Comparison of ENCODE assay signal across 8 cellular contexts in genomic region chr20:37902504-37903313, GRCh38. TPM values are rescaled to one million over a fixed set of nuclear protein-coding genes. Genes with fewer than 3 reads are reported as not detected.
DNase-seq lines count a peak whose midpoint lies in the region; ATAC-seq and TF ChIP-seq lines count a peak whose summit lies in the region.

Gene VSTM2L, plus strand, starts transcription at chr20:37903127. Its CDS starts 224 bp downstream, at chr20:37903351.

- WGBS in IMR-90 (ENCODE audit: extremely low coverage in 2 of 2, insufficient read length in 1 of 2), 2 experiments: 6% methylated on average over 26 of the region's 71 CpGs; no CpG with 5 or more reads in 1 of the 2 experiments

- H2BK120ac ChIP-seq in IMR-90 (ENCODE audit: low read depth, low read length): no peak within 1 kb of the TSS

- intact Hi-C loops in IMR-90 (cut with micrococcal nuclease): loop anchor here (2.0 to 10.0 kb wide), 4 partner anchors 90 to 422 kb away; no protein-coding TSS in a partner anchor

- H4K5ac ChIP-seq in IMR-90 (ENCODE audit: low read depth, low read length): no peak within 1 kb of the TSS

- H4K8ac ChIP-seq in IMR-90 (ENCODE audit: low read depth in 2 of 2, low read length in 2 of 2): no peak within 1 kb of the TSS

- no peak within 1 kb of the TSS for H3K4ac ChIP-seq in IMR-90 (ENCODE audit: low read depth, low read length)

- no peaks in the 10 kb centered on the region for H3K79me1 ChIP-seq in IMR-90 (ENCODE audit: low read depth in 1 of 2, low read length in 2 of 2)

- peak within 1 kb of the TSS; percentile 11 for H2AK9ac ChIP-seq in IMR-90 (replicated peaks; ENCODE audit: low read depth, low read length, poor library complexity)

- CTCF ChIA-PET in IMR-90 (lab: Yijun Ruan, JAX): no interaction called here

- TF ChIP-seq RAD21 in IMR-90 (IDR thresholded peaks at IDR 0.05; ENCODE audit: low read length): no peak

- H2BK5ac ChIP-seq in IMR-90 (ENCODE audit: low read depth, low read length, poor library complexity, severe bottlenecking): no peak within 1 kb of the TSS

- peaks cover 2% of the 10 kb centered on the region; the same call in 1 of the 2 replicates for H3K4me1 ChIP-seq in IMR-90 (ENCODE audit: control insufficient read depth, insufficient read depth, low read length)
- peaks cover 10% of the 10 kb centered on the region; the same call in 1 of the 2 replicates for H3K4me1 ChIP-seq in iPS-20b (ENCODE audit: insufficient read depth, low read length)
- H3K4me1 ChIP-seq in stomach smooth muscle (ENCODE audit: control insufficient read depth, insufficient read depth, low read length): peaks cover 17% of the 10 kb centered on the region

- H3K36me3 ChIP-seq in IMR-90 (ENCODE audit: control insufficient read depth, insufficient read depth, low read length) (no peaks in the 10 kb centered on the region), brain microvascular endothelial cell (replicated peaks) (no peaks in the 10 kb centered on the region), iPS-20b (ENCODE audit: insufficient read depth, low read depth, low read length) (no peaks in the 10 kb centered on the region), stomach smooth muscle (ENCODE audit: control insufficient read depth in 2 of 2, insufficient read depth in 2 of 2, low read length in 2 of 2) (no peaks in the 10 kb centered on the region)

- H3K18ac ChIP-seq in IMR-90 (ENCODE audit: low read depth, low read length): no peak within 1 kb of the TSS

- no peak within 1 kb of the TSS for H3K56ac ChIP-seq in IMR-90 (ENCODE audit: extremely low read depth, insufficient read depth, low read length)

- peak within 1 kb of the TSS; percentile 82 for H2AFZ ChIP-seq in IMR-90 (replicated peaks; ENCODE audit: low read length, poor library complexity)

- peak within 1 kb of the TSS; percentile 41; the same call in 1 of the 2 replicates for H3K4me2 ChIP-seq in IMR-90 (ENCODE audit: low read depth, low read length)

- H3K23ac ChIP-seq in IMR-90 (ENCODE audit: low read depth, low read length): peak within 1 kb of the TSS; percentile 16; the same call in 1 of the 2 replicates

- peak within 1 kb of the TSS; percentile 31; the same call in 1 of the 2 replicates for H3K4me3 ChIP-seq in IMR-90 (ENCODE audit: insufficient read depth, low read depth, low read length)
- peak within 1 kb of the TSS; percentile 42 for H3K4me3 ChIP-seq in brain microvascular endothelial cell (ENCODE audit: low read depth, low read length)
- peak within 1 kb of the TSS; percentile 54; the same call in 1 of the 2 replicates for H3K4me3 ChIP-seq in iPS-20b (ENCODE audit: low read length)
- H3K4me3 ChIP-seq in stomach smooth muscle (ENCODE audit: low read length in 2 of 2): peak within 1 kb of the TSS; percentile 19 to 54

- no peak within 1 kb of the TSS for H2BK15ac ChIP-seq in IMR-90 (ENCODE audit: low read depth, low read length)

- TF ChIP-seq POLR2A in IMR-90 (IDR thresholded peaks at IDR 0.05; ENCODE audit: low read depth, low read length): no peak

- no peak within 1 kb of the TSS for H4K91ac ChIP-seq in IMR-90 (ENCODE audit: insufficient read depth, low read depth, low read length)

- no peaks in the 10 kb centered on the region for H3K9me3 ChIP-seq in IMR-90 (ENCODE audit: control insufficient read depth, insufficient read depth, low read length)
- no peaks in the 10 kb centered on the region for H3K9me3 ChIP-seq in iPS-20b (ENCODE audit: insufficient read depth, low read depth, low read length)
- H3K9me3 ChIP-seq in stomach smooth muscle (ENCODE audit: control insufficient read depth in 2 of 2, low read length in 2 of 2): no peaks in the 10 kb centered on the region

- in situ Hi-C loops in IMR-90 (cut with MboI; ENCODE audit: low sequenced_read_pairs): no loop called here
- in situ Hi-C loops in brain microvascular endothelial cell (cut with HindIII; ENCODE audit: low pct_ligation_motif_present, low sequenced_read_pairs): no loop called here

- H3K9me1 ChIP-seq in IMR-90 (ENCODE audit: insufficient read depth, low read length): 0 out of 2 replicates have a peak, but pooled peaks cover 2% of the 10 kb centered on the region

- H2AK5ac ChIP-seq in IMR-90 (ENCODE audit: low read depth, low read length): no peak within 1 kb of the TSS

- BruUV-seq in IMR-90 (replicated peaks; lab: Mats Ljungman, UMichigan): no TSS peak

- peak; percentile 69 for ATAC-seq in IMR-90 (ENCODE audit: low read depth)
- no peak for ATAC-seq in GM19463 (IDR thresholded peaks at IDR 0.05; ENCODE audit: unreplicated experiment)
- ATAC-seq in GM21825 (IDR thresholded peaks at IDR 0.05; ENCODE audit: unreplicated experiment): no peak

- TF ChIP-seq CTCF in IMR-90 (conservative IDR thresholded peaks at IDR 0.05; ENCODE audit: low read depth, low read length) (no peak), brain microvascular endothelial cell (IDR thresholded peaks at IDR 0.05; ENCODE audit: low read depth, low read length, missing control alignments) (no peak)

- dilution Hi-C loops in IMR-90 (cut with HindIII; ENCODE audit: low sequenced_read_pairs, unreplicated experiment): no loop called here

- no peak within 1 kb of the TSS for H2BK20ac ChIP-seq in IMR-90 (ENCODE audit: low read depth, low read length)

- POLR2A ChIA-PET in IMR-90 (lab: Charles Lee; ENCODE audit: unreplicated experiment): no interaction called here

- H3K14ac ChIP-seq in IMR-90 (replicated peaks; ENCODE audit: low read depth, low read length): no peak within 1 kb of the TSS

- DNase-seq in COLO668 (lab: John Stamatoyannopoulos, UW; ENCODE audit: unreplicated experiment): peak; percentile 58
- DNase-seq in IMR-90: peak; percentile 47
- peak; percentile 25 for DNase-seq in brain microvascular endothelial cell
- no peak for DNase-seq in DMS153 (lab: John Stamatoyannopoulos, UW)

- H3K9ac ChIP-seq in IMR-90 (ENCODE audit: low read depth, low read length) (no peak within 1 kb of the TSS), iPS-20b (ENCODE audit: low read depth, low read length) (no peak within 1 kb of the TSS), stomach smooth muscle (ENCODE audit: low read length in 2 of 2) (no peak within 1 kb of the TSS)

- peaks cover 14% of the 10 kb centered on the region for H4K20me1 ChIP-seq in IMR-90 (ENCODE audit: insufficient read depth, low read length)

- H3K27ac ChIP-seq in IMR-90 (ENCODE audit: insufficient read depth, low read length) (no peak within 1 kb of the TSS), brain microvascular endothelial cell (no peak within 1 kb of the TSS), iPS-20b (ENCODE audit: low read length) (no peak within 1 kb of the TSS), stomach smooth muscle (ENCODE audit: low read length) (no peak within 1 kb of the TSS)

- H3K27me3 ChIP-seq in IMR-90 (ENCODE audit: control insufficient read depth, insufficient read depth, low read length): peaks cover 72% of the 10 kb centered on the region
- peaks cover 14% of the 10 kb centered on the region for H3K27me3 ChIP-seq in brain microvascular endothelial cell (replicated peaks)
- H3K27me3 ChIP-seq in iPS-20b (ENCODE audit: insufficient read depth, low read length): peaks cover 44% of the 10 kb centered on the region
- peaks cover 44% of the 10 kb centered on the region in 2 donors for H3K27me3 ChIP-seq in stomach smooth muscle (ENCODE audit: control insufficient read depth in 1 of 2, insufficient read depth in 2 of 2, low read length in 2 of 2)

TF ChIP-seq in IMR-90, 13 proteins besides CTCF, POLR2A, EP300 and RAD21:
- TF ChIP-seq RFX5 (IDR thresholded peaks at IDR 0.05; ENCODE audit: low read depth, low read length): no peak
- TF ChIP-seq MAZ (IDR thresholded peaks at IDR 0.05; ENCODE audit: borderline replicate concordance, low read depth, low read length): peak; percentile 27; the same call in 1 of the 2 replicates

RNA-seq across cellular contexts. Expression of gene VSTM2L, which starts in this region (rescaled TPM):
- total RNA-seq in IMR-90 (2012; rRNA removed): under 0.01 and 0.18 TPM in 2 replicates
- 0.19 and 0.57 TPM in 2 replicates for polyA plus RNA-seq in IMR-90 (2012; rRNA removed)
- polyA plus RNA-seq in IMR-90 (2012; cell fraction: cytosol; rRNA removed): 0.41 and 0.70 TPM in 2 replicates
- polyA plus RNA-seq in IMR-90 (2012; cell fraction: nucleus; rRNA removed; ENCODE audit: low replicate concordance): 0.18 and 0.34 TPM in 2 replicates

Comparison
In these comparisons a context has a peak if more than half of its experiments do, and no peak if none do; other contexts are left out.
1. Peak in DNase-seq, ATAC-seq, H3K4me3 ChIP-seq and H3K4me2 ChIP-seq in IMR-90; RNA of the gene not detected or under 1 TPM.